ENCODE assay signal across 22 cellular contexts in genomic region chr3:11198495-11198894, GRCh38. TPM values are rescaled to one million over a fixed set of nuclear protein-coding genes. Genes with fewer than 3 reads are reported as not detected.
DNase-seq lines count a peak whose midpoint lies in the region; ATAC-seq, FAIRE-seq and TF ChIP-seq lines count a peak whose summit lies in the region.
"Had no signal": no experiment of that assay in that cellular context is flagged by ENCODE, and none has a peak within 500 bp of the region (broad histone marks: within the 10 kb centered on the region; RNA-seq: fewer than 3 reads in every experiment).

No MANE protein-coding gene starts in this region.

- H3K9me3 Mint-ChIP-seq in H9, result no peaks in the 10 kb centered on the region; a peak in 1 of 5 replicates

- no peak overlapping the region for H4K5ac ChIP-seq in H9 (ENCODE audit: insufficient read length, low read depth, low read length)
- no peak overlapping the region for H4K5ac ChIP-seq in mesendoderm (ENCODE audit: low read length)

- no peaks in the 10 kb centered on the region; a peak in 1 of 7 replicates for H3K36me3 Mint-ChIP-seq in H9 (ENCODE audit: insufficient read depth in 1 of 3, low read depth in 3 of 3)

- no peaks in the 10 kb centered on the region for H3K79me2 ChIP-seq in H9 (ENCODE audit: insufficient read depth, low read length)
- H3K79me2 ChIP-seq in endothelial cell of umbilical vein (ENCODE audit: control insufficient read depth, insufficient read depth, low read length), result peaks cover 29% of the 10 kb centered on the region
- H3K79me2 ChIP-seq in smooth muscle cell (ENCODE audit: low read depth), result peaks cover 5% of the 10 kb centered on the region
- no peaks in the 10 kb centered on the region for H3K79me2 ChIP-seq in mesendoderm (ENCODE audit: control insufficient read depth, insufficient read depth, low read length)

- TF ChIP-seq CTCF in H9 (conservative IDR thresholded peaks at IDR 0.05) (no peak), RWPE2 (IDR thresholded peaks at IDR 0.05; ENCODE audit: poor library complexity, severe bottlenecking) (no peak), endothelial cell of umbilical vein (IDR thresholded peaks at IDR 0.05; ENCODE audit: extremely low read depth in 1 of 2, insufficient read depth in 1 of 2, low read depth in 1 of 2, low read length in 2 of 2) (no peak), smooth muscle cell (IDR thresholded peaks at IDR 0.05; ENCODE audit: borderline replicate concordance, insufficient read depth, poor library complexity, severe bottlenecking) (no peak)

- H3K23ac ChIP-seq in H9 (ENCODE audit: insufficient read length, low read depth, low read length) (no peak overlapping the region), mesendoderm (ENCODE audit: low read length) (no peak overlapping the region)

- dilution Hi-C loops in endothelial cell of umbilical vein (cut with MboI; ENCODE audit: extremely low pct_ligation_motif_present, low sequenced_read_pairs), result no loop called here

- H3K4me3 ChIP-seq in RWPE2 (ENCODE audit: severe bottlenecking) (no peak overlapping the region), endothelial cell of umbilical vein (replicated peaks in 1 of 3; ENCODE audit: insufficient read depth in 1 of 3, low read depth in 1 of 3, low read length in 3 of 3) (no peak overlapping the region), smooth muscle cell (no peak overlapping the region), mesendoderm (ENCODE audit: low read length) (no peak overlapping the region)
- H3K4me3 ChIP-seq: BLaER1 had no signal

- DNase-seq in H9 (no peak), RWPE2 (ENCODE audit: low spot score) (no peak), endothelial cell of umbilical vein (ENCODE audit: low read depth, low spot score) (no peak), smooth muscle cell (lab: John Stamatoyannopoulos, UW; ENCODE audit: unreplicated experiment) (no peak), mesendoderm (no peak)
- DNase-seq in activated naive CD4-positive, alpha-beta T cell (lab: John Stamatoyannopoulos, UW), result no peak
- DNase-seq: CD4-positive, CD25-positive, alpha-beta regulatory T cell; DMS153; H7; MM.1S; NCI-H1048; NCI-H1417; NCI-H1694; NCI-H2029 treated with DMSO at 0.1 percent for 48 hours; NCI-H526 treated with DMSO at 0.1 percent for 48 hours; SIG-M5 had no signal

- POLR2A ChIA-PET in endothelial cell of umbilical vein (lab: Charles Lee), result no interaction called here

- peaks cover 27 to 28% of the 10 kb centered on the region in 2 experiments for H3K4me1 Mint-ChIP-seq in H9

- no peak overlapping the region for H2BK120ac ChIP-seq in H9 (ENCODE audit: low read depth, low read length, poor library complexity, severe bottlenecking)
- H2BK120ac ChIP-seq in mesendoderm (ENCODE audit: low read depth, low read length), result no peak overlapping the region

- H3K4me1 ChIP-seq in H9 (ENCODE audit: insufficient read depth, low read length), result peaks cover 2% of the 10 kb centered on the region
- H3K4me1 ChIP-seq in RWPE2 (ENCODE audit: insufficient read depth, poor library complexity, severe bottlenecking), result peaks cover 52% of the 10 kb centered on the region
- H3K4me1 ChIP-seq in endothelial cell of umbilical vein (ENCODE audit: control insufficient read depth, extremely low read depth, insufficient read depth, low read length), result peaks cover 79% of the 10 kb centered on the region
- H3K4me1 ChIP-seq in smooth muscle cell (ENCODE audit: low read depth), result peaks cover 9% of the 10 kb centered on the region
- peaks cover 2% of the 10 kb centered on the region for H3K4me1 ChIP-seq in mesendoderm (ENCODE audit: control insufficient read depth, low read depth, low read length)

- no TSS peak for BruUV-seq in endothelial cell of umbilical vein (replicated peaks; lab: Mats Ljungman, UMichigan)

- peaks cover 14% of the 10 kb centered on the region for H3K27me3 Mint-ChIP-seq in H9 (ENCODE audit: low read depth)

- no peak overlapping the region for H3K27ac Mint-ChIP-seq in H9
- H3K27ac Mint-ChIP-seq: CD4-positive, CD25-positive, alpha-beta regulatory T cell had no signal

- no peaks in the 10 kb centered on the region for H3F3A ChIP-seq in smooth muscle cell (ENCODE audit: low read depth)

- H3K9ac ChIP-seq in H9 (ENCODE audit: extremely low read depth, insufficient read length, low read length) (no peak overlapping the region), endothelial cell of umbilical vein (replicated peaks; ENCODE audit: extremely low read depth, insufficient read depth, low read length) (peak overlapping the region; percentile 62), smooth muscle cell (ENCODE audit: low read depth) (no peak overlapping the region), mesendoderm (ENCODE audit: low read length) (no peak overlapping the region)
- H3K9ac ChIP-seq: BLaER1, KMS-11 had no signal

- H3K18ac ChIP-seq in H9 (ENCODE audit: insufficient read length, low read depth, low read length) (no peak overlapping the region), mesendoderm (ENCODE audit: low read length) (no peak overlapping the region)

- WGBS in H9 (ENCODE audit: extremely low coverage, insufficient read length, low lambda C conversion rate), result no CpG with 5 or more reads among the region's 4 CpGs
- 72% methylated on average over 4 of the region's 4 CpGs for WGBS in smooth muscle cell (ENCODE audit: low lambda C conversion rate)
- no CpG with 5 or more reads among the region's 4 CpGs for WGBS in mesendoderm (ENCODE audit: extremely low coverage, insufficient coverage, low lambda C conversion rate)

- no peak overlapping the region for H3K27ac ChIP-seq in H9 (ENCODE audit: insufficient read length, low read depth, low read length)
- peak overlapping the region; percentile 97 for H3K27ac ChIP-seq in RWPE2 (ENCODE audit: poor library complexity, severe bottlenecking)
- H3K27ac ChIP-seq in endothelial cell of umbilical vein (ENCODE audit: insufficient read depth, low read depth, low read length), result peak overlapping the region; percentile 99
- H3K27ac ChIP-seq in smooth muscle cell (ENCODE audit: low read depth), result no peak overlapping the region
- no peak overlapping the region for H3K27ac ChIP-seq in mesendoderm (ENCODE audit: low read depth, low read length)
- H3K27ac ChIP-seq: BLaER1, KMS-11 had no signal

- H3K9me1 ChIP-seq in endothelial cell of umbilical vein (replicated peaks; ENCODE audit: control insufficient read depth, extremely low read depth, insufficient read depth, low read length), result no peaks in the 10 kb centered on the region

- no peak overlapping the region for H2BK12ac ChIP-seq in H9 (ENCODE audit: insufficient read length, low read depth, low read length)

- no peaks in the 10 kb centered on the region for H4K20me1 ChIP-seq in H9 (ENCODE audit: control insufficient read depth, insufficient read depth, insufficient read length)
- H4K20me1 ChIP-seq in endothelial cell of umbilical vein (replicated peaks; ENCODE audit: control insufficient read depth, extremely low read depth, insufficient read depth, low read length), result no peaks in the 10 kb centered on the region
- H4K20me1 ChIP-seq in smooth muscle cell (ENCODE audit: low read depth), result no peaks in the 10 kb centered on the region
- H4K20me1 ChIP-seq: BLaER1 had no signal

- H3K4me3 Mint-ChIP-seq in H9, result no peak overlapping the region
- H3K4me3 Mint-ChIP-seq: CD4-positive, CD25-positive, alpha-beta regulatory T cell had no signal

- intact Hi-C loops in endothelial cell of umbilical vein (cut with micrococcal nuclease), result no loop called here

- 0 out of 2 replicates have a peak, but pooled peaks cover 2% of the 10 kb centered on the region for H3K36me3 ChIP-seq in RWPE2 (ENCODE audit: low read depth)
- H3K36me3 ChIP-seq in endothelial cell of umbilical vein (ENCODE audit: control insufficient read depth in 2 of 2, extremely low read depth in 1 of 2, insufficient read depth in 2 of 2, low read length in 2 of 2), result peaks cover 0 to 4% of the 10 kb centered on the region in 2 experiments
- no peaks in the 10 kb centered on the region for H3K36me3 ChIP-seq in smooth muscle cell (ENCODE audit: low read depth)
- H3K36me3 ChIP-seq in mesendoderm (ENCODE audit: control insufficient read depth, insufficient read depth, low read length), result no peaks in the 10 kb centered on the region
- H3K36me3 ChIP-seq: BLaER1 had no signal

- H3K4me2 ChIP-seq in H9 (ENCODE audit: insufficient read depth, insufficient read length, low read length) (peak overlapping the region; percentile 13), endothelial cell of umbilical vein (ENCODE audit: insufficient read depth, low read length) (peak overlapping the region; percentile 29), smooth muscle cell (peak overlapping the region; percentile 14), mesendoderm (ENCODE audit: low read length) (no peak overlapping the region)
- H3K4me2 ChIP-seq: BLaER1, KMS-11 had no signal

- H3T11ph ChIP-seq in H9 (ENCODE audit: low read length), result no peak overlapping the region

- no peak overlapping the region for H2BK20ac ChIP-seq in H9 (ENCODE audit: low read depth, low read length, poor library complexity, severe bottlenecking)

- H2BK5ac ChIP-seq in H9 (ENCODE audit: insufficient read length, low read length) (no peak overlapping the region), mesendoderm (ENCODE audit: low read length) (no peak overlapping the region)

- CTCF ChIA-PET in endothelial cell of umbilical vein (lab: Charles Lee), result interaction anchor here (0.8 to 8.7 kb wide), 6 partner anchors 13 to 138 kb away, joined by 3 to 96 read pairs (median 10); partner anchors contain the start of gene HRH1

- H3K9me3 ChIP-seq in H9 (ENCODE audit: control insufficient read depth, low read depth, low read length), result no peaks in the 10 kb centered on the region
- H3K9me3 ChIP-seq in RWPE2 (ENCODE audit: severe bottlenecking), result no peaks in the 10 kb centered on the region
- no peaks in the 10 kb centered on the region for H3K9me3 ChIP-seq in endothelial cell of umbilical vein (replicated peaks; ENCODE audit: control insufficient read depth, insufficient read depth, low read length)
- no peaks in the 10 kb centered on the region for H3K9me3 ChIP-seq in smooth muscle cell (replicated peaks; ENCODE audit: low read depth)
- H3K9me3 ChIP-seq: BLaER1 had no signal

- no peak overlapping the region for H4K91ac ChIP-seq in H9 (ENCODE audit: insufficient read length, low read depth, low read length)

- no peak overlapping the region for H2BK15ac ChIP-seq in H9 (ENCODE audit: low read depth, low read length)
- no peak overlapping the region for H2BK15ac ChIP-seq in mesendoderm (replicated peaks; ENCODE audit: low read depth)

- H3K14ac ChIP-seq in H9 (ENCODE audit: insufficient read depth, low read length), result no peak overlapping the region

- H3K27me3 ChIP-seq in H9 (ENCODE audit: insufficient read depth, low read length) (no peaks in the 10 kb centered on the region), RWPE2 (ENCODE audit: insufficient read depth, poor library complexity, severe bottlenecking) (no peaks in the 10 kb centered on the region), endothelial cell of umbilical vein (ENCODE audit: control insufficient read depth in 2 of 2, insufficient read depth in 2 of 2, low read length in 2 of 2) (no peaks in the 10 kb centered on the region), smooth muscle cell (ENCODE audit: low read depth) (no peaks in the 10 kb centered on the region), mesendoderm (ENCODE audit: insufficient read depth, low read length, poor library complexity) (no peaks in the 10 kb centered on the region)
- H3K27me3 ChIP-seq: BLaER1 had no signal

- H4K8ac ChIP-seq in H9 (replicated peaks; ENCODE audit: insufficient read length, low read depth, low read length) (no peak overlapping the region), mesendoderm (ENCODE audit: low read depth, low read length) (no peak overlapping the region)

- no peak overlapping the region for H3K4ac ChIP-seq in H9 (ENCODE audit: low read depth, low read length)
- H3K4ac ChIP-seq in mesendoderm (ENCODE audit: low read depth, low read length), result no peak overlapping the region

- ATAC-seq in RWPE2 (ENCODE audit: low read depth) (no peak), HG02981 (IDR thresholded peaks at IDR 0.05; ENCODE audit: unreplicated experiment) (no peak)
- ATAC-seq: Panc1 had no signal

- H3K56ac ChIP-seq in H9 (ENCODE audit: insufficient read length, low read depth, low read length) (no peak overlapping the region), mesendoderm (ENCODE audit: low read length) (no peak overlapping the region)

- no peaks in the 10 kb centered on the region for H3K79me1 ChIP-seq in H9 (ENCODE audit: insufficient read depth, low read depth, low read length, poor library complexity, severe bottlenecking)
- H3K79me1 ChIP-seq in mesendoderm (ENCODE audit: low read length), result no peaks in the 10 kb centered on the region

- no peak for TF ChIP-seq POLR2A in endothelial cell of umbilical vein (IDR thresholded peaks at IDR 0.05; ENCODE audit: low read depth, low read length)

- no peaks in the 10 kb centered on the region for H3K23me2 ChIP-seq in H9 (ENCODE audit: insufficient read length, low read depth, low read length, poor library complexity, severe bottlenecking)

- H2AFZ ChIP-seq in H9 (ENCODE audit: low read length), result no peak overlapping the region
- H2AFZ ChIP-seq in endothelial cell of umbilical vein (ENCODE audit: low read depth, low read length), result no peak overlapping the region
- peak overlapping the region; percentile 2 for H2AFZ ChIP-seq in smooth muscle cell (ENCODE audit: low read depth)

- no peak overlapping the region for H2AK5ac ChIP-seq in H9 (ENCODE audit: insufficient read length, low read length)
- no peak overlapping the region for H2AK5ac ChIP-seq in mesendoderm (ENCODE audit: low read length)

- FAIRE-seq in endothelial cell of umbilical vein (lab: Jason Lieb, UNC), result no peak
- FAIRE-seq: GM19239 had no signal

RNA-seq across cellular contexts. Expression of gene HRH1, which starts 44.2 kb away (rescaled TPM):
- total RNA-seq in H9 (2021), result 0.31 and 0.74 TPM in 2 replicates
- 16.2 and 22.0 TPM in 2 replicates for total RNA-seq in endothelial cell of umbilical vein
- polyA plus RNA-seq in endothelial cell of umbilical vein, result 21.2 and 23.4 TPM in 2 replicates
- 13.6 and 15.2 TPM in 2 replicates for polyA plus RNA-seq in endothelial cell of umbilical vein (2011; cell fraction: cytosol; rRNA removed)
- polyA plus RNA-seq in endothelial cell of umbilical vein (2011; cell fraction: nucleus; rRNA removed), result 14.4 and 15.0 TPM in 2 replicates
- 13.6 and 15.6 TPM in 2 replicates for polyA plus RNA-seq in endothelial cell of umbilical vein (2012)
- 54.7 and 62.5 TPM in 2 replicates for polyA minus RNA-seq in endothelial cell of umbilical vein
- 4.6 TPM for polyA minus RNA-seq in endothelial cell of umbilical vein (2011; cell fraction: cytosol; rRNA and poly(A)+ RNA removed)
- 21.1 and 24.5 TPM in 2 replicates for polyA minus RNA-seq in endothelial cell of umbilical vein (2011; cell fraction: nucleus; rRNA and poly(A)+ RNA removed)
- 6.1 and 9.9 TPM in 2 replicates for total RNA-seq in smooth muscle cell
- 6.3 and 7.3 TPM in 2 replicates for polyA plus RNA-seq in smooth muscle cell
- 0.03 TPM for polyA plus RNA-seq in mesendoderm (2013, experiment 1 of 2)
- 0.04 TPM for polyA plus RNA-seq in mesendoderm (2013, experiment 2 of 2)
- total RNA-seq: H7, OCI-LY7 had no signal

Comparison
In these comparisons a context has a peak if more than half of its experiments do, and no peak if none do; other contexts are left out.
1. H3K27ac ChIP-seq: peak in RWPE2 (single experiment) and endothelial cell of umbilical vein (single experiment); none in H9 (single experiment), smooth muscle cell (single experiment) and mesendoderm (single experiment).